1 cellular context compared by ENCODE assay signal in genomic region chr10:79078367-79079073, GRCh38.
TF ChIP-seq lines count a peak whose summit lies in the region.

No MANE protein-coding gene starts in this region.

TF ChIP-seq in HepG2, 621 proteins besides CTCF, POLR2A, EP300 and RAD21 (continued from another document):
- TF ChIP-seq ZNF362 (CRISPR knock-in tag; IDR thresholded peaks at IDR 0.05; ENCODE audit: borderline replicate concordance) (peak; percentile 77; the same call in 1 of the 2 replicates), RAD51 (IDR thresholded peaks at IDR 0.05; ENCODE audit: borderline replicate concordance) (no peak)
TF ChIP-seq in HepG2: peak in this region for 2.
